In genomic region chr19:30315159-30315558, GRCh38 we compare ENCODE assay signal across 30 cellular contexts. TPM values are rescaled to one million over a fixed set of nuclear protein-coding genes. Genes with fewer than 3 reads are reported as not detected.
"Had no signal": no experiment of that assay in that cellular context is flagged by ENCODE, and none has a peak within 500 bp of the region (broad histone marks: within the 10 kb centered on the region; RNA-seq: fewer than 3 reads in every experiment).

No MANE protein-coding gene starts in this region.

- H3K9me3 ChIP-seq: colonic mucosa, esophagus squamous epithelium, lower lobe of right lung had no signal

- H3K4me1 Mint-ChIP-seq: immature natural killer cell; naive thymus-derived CD4-positive, alpha-beta T cell had no signal

- H3K36me3 Mint-ChIP-seq: immature natural killer cell; naive thymus-derived CD4-positive, alpha-beta T cell had no signal

- H3K4me3 ChIP-seq: colonic mucosa, esophagus squamous epithelium, gastroesophageal sphincter, heart left ventricle, hepatocyte, left lung, lower lobe of right lung had no signal

- H3K36me3 ChIP-seq: colonic mucosa, esophagus squamous epithelium, gastroesophageal sphincter, heart left ventricle, left lung, lower lobe of right lung had no signal

- H3K4me2 ChIP-seq: hepatocyte had no signal

- DNase-seq: colonic mucosa; cortex of kidney; effector CD4-positive, alpha-beta T cell; effector memory CD4-positive, alpha-beta T cell; erythroblast; esophagus squamous epithelium; foreskin fibroblast; foreskin melanocyte; heart left ventricle; hypothalamus; immature natural killer cell; islet precursor cell; kidney glomerular epithelial cell; left colon; left lung; left ventricle myocardium superior; lower lobe of right lung; mesenchymal stem cell; midbrain; naive thymus-derived CD4-positive, alpha-beta T cell had no signal

- H3K79me2 ChIP-seq: hepatocyte had no signal

- H3K27me3 ChIP-seq: colonic mucosa, esophagus squamous epithelium, hepatocyte had no signal

- FAIRE-seq: endometrium, kidney had no signal

- H3K9me3 Mint-ChIP-seq: immature natural killer cell had no signal

- H3K27ac ChIP-seq: colonic mucosa, epithelial cell of prostate, esophagus squamous epithelium, gastroesophageal sphincter, heart left ventricle, hepatocyte, left lung, lower lobe of right lung had no signal

- H3K27ac Mint-ChIP-seq: dendritic cell treated with granulocyte-macrophage colony-stimulating factor and Interleukin-4, amounts not matched to agents 40 ng/mL and 50 ng/mL, for 4 days; immature natural killer cell had no signal

- ATAC-seq: esophagus mucosa; gastroesophageal sphincter; heart left ventricle; left colon; left lung; left ventricle myocardium superior; lower lobe of right lung; naive thymus-derived CD4-positive, alpha-beta T cell had no signal

- H2AFZ ChIP-seq: hepatocyte had no signal

- H3K4me3 Mint-ChIP-seq: dendritic cell treated with granulocyte-macrophage colony-stimulating factor and Interleukin-4, amounts not matched to agents 40 ng/mL and 50 ng/mL, for 4 days; immature natural killer cell; naive thymus-derived CD4-positive, alpha-beta T cell had no signal

- H3K27me3 Mint-ChIP-seq: dendritic cell treated with granulocyte-macrophage colony-stimulating factor and Interleukin-4, amounts not matched to agents 40 ng/mL and 50 ng/mL, for 4 days had no signal

- H3K4me1 ChIP-seq: colonic mucosa, esophagus squamous epithelium, gastroesophageal sphincter, heart left ventricle, left lung, lower lobe of right lung had no signal

RNA-seq across cellular contexts. Expression of gene ZNF536, which starts 57.0 kb away (rescaled TPM):
- total RNA-seq: dermis microvascular lymphatic vessel endothelial cell; lung microvascular endothelial cell; mononuclear cell; naive thymus-derived CD4-positive, alpha-beta T cell had no signal
- polyA plus RNA-seq: immature natural killer cell; naive thymus-derived CD4-positive, alpha-beta T cell had no signal
